24 cellular contexts compared by ENCODE assay signal in the genomic region with DNA sequence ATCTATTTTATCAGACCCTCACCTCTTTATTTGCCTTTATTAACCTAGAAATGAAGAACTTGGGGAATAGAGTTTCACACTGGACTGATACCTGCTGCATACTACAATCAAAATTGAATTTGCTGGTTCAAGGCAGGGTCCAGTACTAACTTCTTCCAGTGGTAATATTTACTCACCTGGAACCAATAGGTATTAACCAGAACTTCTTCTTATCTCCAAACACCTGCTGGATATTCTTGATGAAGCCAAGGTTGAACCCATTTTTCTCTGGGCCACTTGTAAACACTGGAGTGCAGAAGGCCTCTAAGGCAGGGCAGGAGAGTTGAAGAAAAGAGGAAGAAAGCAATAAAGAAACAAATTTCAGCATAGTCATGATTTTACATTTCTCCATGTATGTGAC.
"Had no signal": no experiment of that assay in that cellular context is flagged by ENCODE, and none has a peak within 500 bp of the region (broad histone marks: within the 10 kb centered on the region; RNA-seq: fewer than 3 reads in every experiment).

No MANE protein-coding gene starts in this region.

- DNase-seq: IMR-90, MM.1S, NCI-H1092, NCI-H1105 treated with DMSO at 0.1 percent for 48 hours, NCI-H1417 treated with DMSO at 0.1 percent for 48 hours, NCI-H146, NCI-H1694 treated with DMSO at 0.1 percent for 48 hours, NCI-H2029, NCI-H2081 treated with DMSO at 0.1 percent for 48 hours, NCI-H2171, NCI-H226, NCI-H446, NCI-H510A treated with DMSO at 0.1 percent for 48 hours, NCI-H526 treated with DMSO at 0.1 percent for 48 hours, NCI-H748 treated with DMSO at 0.1 percent for 48 hours, PC-3, SHP77 treated with DMSO at 0.1 percent for 48 hours, SJCRH30, T-helper 2 cell had no signal

- ATAC-seq: HepG2, Panc1, PC-3, Right ventricle myocardium inferior, SK-N-SH treated with all-trans-retinoic acid at 6 μM for 48 hours had no signal

- H3K27ac ChIP-seq: KMS-11, SJCRH30 had no signal

- H3K36me3 ChIP-seq: SJCRH30 had no signal

- H3K4me3 ChIP-seq: SJCRH30 had no signal

- H3K27me3 ChIP-seq: SJCRH30 had no signal

- H3K4me1 ChIP-seq: SJCRH30 had no signal

- H3K4me2 ChIP-seq: KMS-11 had no signal

- H3K9ac ChIP-seq: KMS-11 had no signal

- H3K9me3 ChIP-seq: SJCRH30 had no signal
